Comparison of ENCODE assay signal across 21 cellular contexts in the genomic region with DNA sequence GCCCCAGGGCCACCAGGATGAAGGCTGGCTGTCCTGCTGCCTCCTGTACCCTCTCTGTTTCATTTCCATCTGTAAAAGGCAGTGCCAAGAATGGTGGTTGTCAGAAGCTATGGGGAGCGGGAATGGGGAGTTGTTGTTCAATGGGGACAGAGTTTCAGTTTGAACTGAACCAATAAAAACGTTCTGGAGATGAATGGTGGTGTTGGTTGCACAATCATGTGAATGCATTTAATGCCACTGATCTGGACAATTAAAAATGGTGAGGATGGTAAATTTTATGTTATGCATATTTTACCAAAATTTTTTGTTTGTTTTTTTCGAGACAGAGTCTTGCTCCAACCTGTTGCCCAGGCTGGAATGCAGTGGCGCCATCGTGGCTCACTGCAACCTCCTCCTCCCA. TPM values are rescaled to one million over a fixed set of nuclear protein-coding genes. Genes with fewer than 3 reads are reported as not detected.
A peak's percentile ranks its signal among the peaks of the same experiment; 100 is the strongest.
DNase-seq lines count a peak whose midpoint lies in the region; ATAC-seq, FAIRE-seq and TF ChIP-seq lines count a peak whose summit lies in the region.
"Had no signal": no experiment of that assay in that cellular context is flagged by ENCODE, and none has a peak within 500 bp of the region (broad histone marks: within the 10 kb centered on the region; RNA-seq: fewer than 3 reads in every experiment).

No MANE protein-coding gene starts in this region.

- POLR2A ChIA-PET in RWPE1 (lab: Yijun Ruan, JAX; ENCODE audit: low non-redundant PET), result no interaction called here
- POLR2A ChIA-PET in K562 (lab: Yijun Ruan, JAX), result no interaction called here
- POLR2A ChIA-PET in activated CD4-positive, alpha-beta T cell treated with anti-CD3 and anti-CD28 coated beads, Interleukin-2, amount 10 ng/mL, durations not matched to agents 7 days and 5 days (lab: Charles Lee), result no interaction called here

- H2BK5ac ChIP-seq in neuronal stem cell (ENCODE audit: low read length), result no peak overlapping the region

- H4K20me1 ChIP-seq in K562 (replicated peaks; ENCODE audit: control insufficient read depth, insufficient read depth, low read length), result no peaks in the 10 kb centered on the region

- TF ChIP-seq CTCF in RWPE1 (conservative IDR thresholded peaks at IDR 0.05; ENCODE audit: low read depth) (no peak), K562 (IDR thresholded peaks at IDR 0.05 in 2 of 3, conservative IDR thresholded peaks at IDR 0.05 in 1 of 3; ENCODE audit: insufficient read depth in 2 of 3, low read depth in 1 of 3, low read length in 3 of 3) (no peak), upper lobe of left lung (IDR thresholded peaks at IDR 0.05) (no peak)

- WGBS in K562 (ENCODE audit: insufficient coverage, low coverage, missing lambda C conversion rate), result 55% methylated on average over 5 of the region's 5 CpGs
- no CpG with 5 or more reads among the region's 5 CpGs for WGBS in neuronal stem cell (ENCODE audit: extremely low coverage in 2 of 2, insufficient read length in 2 of 2, insufficient replicate concordance in 1 of 2), 2 donors
- WGBS in upper lobe of left lung, 2 donors, result 88 to 91% methylated on average over 5 of the region's 5 CpGs

- CTCF ChIA-PET in RWPE1 (lab: Yijun Ruan, JAX) (no interaction called here), K562 (lab: Yijun Ruan, JAX; ENCODE audit: low intra/inter-chr PET ratio) (no interaction called here)
- CTCF ChIA-PET in activated CD4-positive, alpha-beta T cell treated with anti-CD3 and anti-CD28 coated beads, Interleukin-2, amount 10 ng/mL, durations not matched to agents 7 days and 5 days (lab: Charles Lee), result no interaction called here

- H4K8ac ChIP-seq in neuronal stem cell (ENCODE audit: low read depth, low read length), result no peak overlapping the region

- H4K91ac ChIP-seq in neuronal stem cell (ENCODE audit: low read depth, low read length, poor library complexity), result no peak overlapping the region

- in situ Hi-C loops in K562 (cut with MboI), result no loop called here

- H3K9me1 ChIP-seq in K562 (ENCODE audit: control insufficient read depth, insufficient read depth, low read length), result no peaks in the 10 kb centered on the region

- intact Hi-C loops in K562 (cut with micrococcal nuclease), result no loop called here

- H3K23ac ChIP-seq in neuronal stem cell (ENCODE audit: low read depth, low read length, poor library complexity), result no peak overlapping the region

- H3K27me3 ChIP-seq in K562 (ENCODE audit: control insufficient read depth in 2 of 2, insufficient read depth in 2 of 2, low read length in 2 of 2), result no peaks in the 10 kb centered on the region
- no peaks in the 10 kb centered on the region for H3K27me3 ChIP-seq in neuronal stem cell (ENCODE audit: control insufficient read depth in 3 of 3, insufficient read depth in 3 of 3, low read depth in 1 of 3, low read length in 3 of 3)
- no peaks in the 10 kb centered on the region for H3K27me3 ChIP-seq in upper lobe of left lung

- no peak overlapping the region for H2BK15ac ChIP-seq in neuronal stem cell (ENCODE audit: low read length)

- H3K36me3 Mint-ChIP-seq in activated CD4-positive, alpha-beta T cell treated with anti-CD3 and anti-CD28 coated beads, Interleukin-2, amount 10 ng/mL, durations not matched to agents 7 days and 5 days (ENCODE audit: low read depth), result no peaks in the 10 kb centered on the region
- H3K36me3 Mint-ChIP-seq: CD4-positive, CD25-positive, alpha-beta regulatory T cell had no signal

- no peak for TF ChIP-seq RAD21 in K562 (CRISPR knock-in tag; conservative IDR thresholded peaks at IDR 0.05 in 1 of 2, IDR thresholded peaks at IDR 0.05 in 1 of 2)

- no peak overlapping the region for H3K4ac ChIP-seq in neuronal stem cell (ENCODE audit: low read length)

- no peak overlapping the region for H3K27ac Mint-ChIP-seq in activated CD4-positive, alpha-beta T cell treated with anti-CD3 and anti-CD28 coated beads, Interleukin-2, amount 10 ng/mL, durations not matched to agents 7 days and 5 days
- H3K27ac Mint-ChIP-seq: CD4-positive, CD25-positive, alpha-beta regulatory T cell; IgD-negative memory B cell had no signal

- H3K36me3 ChIP-seq in K562 (ENCODE audit: control insufficient read depth, insufficient read depth, low read length) (no peaks in the 10 kb centered on the region), neuronal stem cell (replicated peaks in 1 of 2; ENCODE audit: control insufficient read depth in 2 of 2, insufficient read depth in 2 of 2, low read length in 2 of 2) (no peaks in the 10 kb centered on the region), upper lobe of left lung (no peaks in the 10 kb centered on the region)

- TF ChIP-seq POLR2A in K562 (conservative IDR thresholded peaks at IDR 0.05), result no peak
- TF ChIP-seq POLR2A in upper lobe of left lung (IDR thresholded peaks at IDR 0.05), result no peak

- no peak overlapping the region for H2AK5ac ChIP-seq in neuronal stem cell (ENCODE audit: low read depth, low read length)

- H3K4me3 Mint-ChIP-seq in activated CD4-positive, alpha-beta T cell treated with anti-CD3 and anti-CD28 coated beads, Interleukin-2, amount 10 ng/mL, durations not matched to agents 7 days and 5 days, result no peak overlapping the region
- H3K4me3 Mint-ChIP-seq: CD4-positive, CD25-positive, alpha-beta regulatory T cell; IgD-negative memory B cell had no signal

- H2BK120ac ChIP-seq in neuronal stem cell (ENCODE audit: low read depth, low read length), result no peak overlapping the region

- H3K79me1 ChIP-seq in neuronal stem cell (ENCODE audit: low read depth, low read length), result no peaks in the 10 kb centered on the region

- H3K9ac ChIP-seq in K562 (ENCODE audit: insufficient read depth in 1 of 2, low read depth in 2 of 2, low read length in 2 of 2), result peak overlapping the region in 1 of 2 experiments; percentile 20; a peak in 2 of 4 replicates
- peak overlapping the region; percentile 24 for H3K9ac ChIP-seq in neuronal stem cell (ENCODE audit: low read depth, low read length, poor library complexity)
- H3K9ac ChIP-seq: SK-N-SH had no signal

- H3K18ac ChIP-seq in neuronal stem cell (ENCODE audit: low read length), result no peak overlapping the region

- BruUV-seq in K562 (replicated peaks; lab: Mats Ljungman, UMichigan), result no TSS peak

- no peaks in the 10 kb centered on the region for H3K79me2 ChIP-seq in K562 (ENCODE audit: control insufficient read depth, insufficient read depth, low read length)

- ATAC-seq in K562 (no peak), upper lobe of left lung (ENCODE audit: low FRiP score in 2 of 2) (no peak)
- ATAC-seq in stimulated activated naive CD8-positive, alpha-beta T cell treated with anti-CD3 and anti-CD28 coated beads, Interleukin-15, Interleukin-2, amounts not matched to agents 100 U/mL and 50 U/mL, for 24 hours, result no peak
- ATAC-seq: PC-3 had no signal

- H3K4me3 ChIP-seq in K562, result no peak overlapping the region
- H3K4me3 ChIP-seq in neuronal stem cell (ENCODE audit: low read length in 2 of 2), result no peak overlapping the region
- no peak overlapping the region for H3K4me3 ChIP-seq in upper lobe of left lung

- H3K14ac ChIP-seq in neuronal stem cell (ENCODE audit: low read length), result no peak overlapping the region

- no peak overlapping the region for H2BK12ac ChIP-seq in neuronal stem cell (ENCODE audit: low read length)

- no peak for DNase-seq in RWPE1 (ENCODE audit: low spot score)
- DNase-seq in K562 (ENCODE audit: extremely low read depth in 1 of 4, low spot score in 3 of 4), result no peak
- no peak for DNase-seq in neuronal stem cell (ENCODE audit: low spot score)
- DNase-seq in upper lobe of left lung, result no peak
- no peak for DNase-seq in stimulated activated naive CD8-positive, alpha-beta T cell treated with anti-CD3 and anti-CD28 coated beads, Interleukin-15, Interleukin-2, amounts not matched to agents 100 U/mL and 50 U/mL, for 24 hours
- DNase-seq in activated CD4-positive, alpha-beta T cell treated with anti-CD3 and anti-CD28 coated beads, Interleukin-2, amount 10 ng/mL, durations not matched to agents 7 days and 5 days, result no peak
- no peak for DNase-seq in activated CD4-positive, alpha-beta T cell treated with anti-CD3 and anti-CD28 coated beads, Interleukin-2, amount 50 U/mL, for 48 hours
- DNase-seq: CD4-positive, CD25-positive, alpha-beta regulatory T cell; DMS79; Karpas-422; NCI-H1417; NCI-H1694 treated with DMSO at 0.1 percent for 48 hours; NCI-H2081 treated with DMSO at 0.1 percent for 48 hours; NCI-H446; NCI-H526; PC-3; SIG-M5; SK-N-SH had no signal

- no peak overlapping the region for H2AFZ ChIP-seq in K562 (ENCODE audit: low read depth, low read length)
- H2AFZ ChIP-seq in neuronal stem cell (ENCODE audit: low read length), result no peak overlapping the region

- H3K4me1 ChIP-seq in K562 (replicated peaks in 1 of 2; ENCODE audit: control insufficient read depth in 2 of 2, insufficient read depth in 2 of 2, low read length in 2 of 2), result peaks cover 23 to 36% of the 10 kb centered on the region in 2 experiments
- peaks cover 12 to 18% of the 10 kb centered on the region in 2 donors for H3K4me1 ChIP-seq in neuronal stem cell (ENCODE audit: control insufficient read depth in 2 of 2, insufficient read depth in 1 of 2, low read depth in 1 of 2, low read length in 2 of 2)
- peaks cover 3 to 26% (median 21%) of the 10 kb centered on the region in 4 donors for H3K4me1 ChIP-seq in upper lobe of left lung

- no peaks in the 10 kb centered on the region for H3K9me3 Mint-ChIP-seq in activated CD4-positive, alpha-beta T cell treated with anti-CD3 and anti-CD28 coated beads, Interleukin-2, amount 10 ng/mL, durations not matched to agents 7 days and 5 days
- H3K9me3 Mint-ChIP-seq: CD4-positive, CD25-positive, alpha-beta regulatory T cell; IgD-negative memory B cell had no signal

- H3K27me3 Mint-ChIP-seq in activated CD4-positive, alpha-beta T cell treated with anti-CD3 and anti-CD28 coated beads, Interleukin-2, amount 10 ng/mL, durations not matched to agents 7 days and 5 days, result no peaks in the 10 kb centered on the region
- H3K27me3 Mint-ChIP-seq: IgD-negative memory B cell had no signal

- H3K9me3 ChIP-seq in K562 (replicated peaks; ENCODE audit: control insufficient read depth, insufficient read depth, low read depth, low read length) (no peaks in the 10 kb centered on the region), neuronal stem cell (replicated peaks in 1 of 2; ENCODE audit: control insufficient read depth in 2 of 2, insufficient read depth in 1 of 2, low read depth in 1 of 2, low read length in 2 of 2) (no peaks in the 10 kb centered on the region), upper lobe of left lung (no peaks in the 10 kb centered on the region)
- H3K9me3 ChIP-seq: SK-N-SH had no signal

- H3K4me1 Mint-ChIP-seq in activated CD4-positive, alpha-beta T cell treated with anti-CD3 and anti-CD28 coated beads, Interleukin-2, amount 10 ng/mL, durations not matched to agents 7 days and 5 days, result no peaks in the 10 kb centered on the region
- H3K4me1 Mint-ChIP-seq: CD4-positive, CD25-positive, alpha-beta regulatory T cell had no signal

- no peak for FAIRE-seq in K562 (lab: Jason Lieb, UNC)
- FAIRE-seq: H54, HTR-8/SVneo had no signal

- TF ChIP-seq EP300 in K562 (IDR thresholded peaks at IDR 0.05; ENCODE audit: low read length), result no peak
- no peak for TF ChIP-seq EP300 in upper lobe of left lung (IDR thresholded peaks at IDR 0.05)

- H3K4me2 ChIP-seq in K562 (ENCODE audit: insufficient read depth, low read length) (no peak overlapping the region), neuronal stem cell (ENCODE audit: insufficient read depth, low read length, poor library complexity, severe bottlenecking) (no peak overlapping the region)
- H3K4me2 ChIP-seq: SK-N-SH had no signal

- H3K27ac ChIP-seq in RWPE1 (peak overlapping the region; percentile 99), K562 (ENCODE audit: extremely low read depth, low read depth, low read length) (no peak overlapping the region), neuronal stem cell (replicated peaks; ENCODE audit: low read length) (no peak overlapping the region), upper lobe of left lung (peak overlapping the region; percentile 62 to 89 (median 72))

RNA-seq across cellular contexts. Expression of a gene that starts 58.1 kb away (rescaled TPM):
- total RNA-seq in K562 (2011; cell fraction: chromatin; rRNA removed; ENCODE audit: low replicate concordance), result 11.2 and 23.6 TPM in 2 replicates
- total RNA-seq in K562 (2011; cell fraction: nucleolus; rRNA removed), result 5.5 and 8.2 TPM in 2 replicates
- total RNA-seq in K562 (2011; cell fraction: nucleoplasm; rRNA removed), result 13.6 and 23.1 TPM in 2 replicates
- 4.9 and 5.3 TPM in 2 replicates for total RNA-seq in K562 (2014; rRNA removed)
- total RNA-seq in K562 (2014; rRNA removed; fragmentation: Illumina TruSeq; extraction: Trizol), result 8.1 and 8.2 TPM in 2 replicates
- total RNA-seq in K562 (2015; rRNA removed; fragmentation: Illumina TruSeq; extraction: Trizol), result 6.7 and 6.9 TPM in 2 replicates
- 5.5 and 5.7 TPM in 2 replicates for total RNA-seq in K562 (2021)
- polyA plus RNA-seq in K562 (2011; rRNA removed), result 7.4 and 7.6 TPM in 2 replicates
- 2.2 and 3.1 TPM in 2 replicates for polyA plus RNA-seq in K562 (2011; cell fraction: cytosol; rRNA removed)
- polyA plus RNA-seq in K562 (2011; cell fraction: nucleus; rRNA removed), result 19.0 and 20.8 TPM in 2 replicates
- 2.5 and 7.3 TPM in 2 replicates for polyA plus RNA-seq in K562 (2012)
- polyA plus RNA-seq in K562 (2014; fragmentation: Illumina TruSeq; extraction: Trizol), result 5.0 and 5.5 TPM in 2 replicates
- polyA plus RNA-seq in K562 (2014; fragmentation: Nextera tagmentation; extraction: Ambion mirVana), result 1 to 10 TPM; 1.1 to 1.9 TPM
- 5.7 and 6.5 TPM in 2 replicates for polyA plus RNA-seq in K562 (2014; rRNA removed)
- polyA minus RNA-seq in K562 (2011; rRNA and poly(A)+ RNA removed), result 12.1 and 12.3 TPM in 2 replicates
- 3.1 and 4.0 TPM in 2 replicates for polyA minus RNA-seq in K562 (2011; cell fraction: cytosol; rRNA and poly(A)+ RNA removed)
- polyA minus RNA-seq in K562 (2011; cell fraction: nucleus; rRNA and poly(A)+ RNA removed), result 11.8 and 17.0 TPM in 2 replicates
- 4.8 TPM for polyA plus RNA-seq in neuronal stem cell (2013, experiment 1 of 2)
- 5.3 TPM for polyA plus RNA-seq in neuronal stem cell (2013, experiment 2 of 2)
- total RNA-seq in upper lobe of left lung, result 10 to 100 TPM in 4 of 6 donors, 1 to 10 TPM in 2; 9.0 to 24.5 (median 16.6) TPM
- 1 to 10 TPM; 5.2 to 5.7 TPM for total RNA-seq in activated CD4-positive, alpha-beta T cell treated with anti-CD3 and anti-CD28 coated beads, Interleukin-2, amount 10 ng/mL, durations not matched to agents 7 days and 5 days

Comparison
In these comparisons a context has a peak if more than half of its experiments do, and no peak if none do; other contexts are left out.
1. H3K27ac ChIP-seq: peak in RWPE1 (single experiment) and upper lobe of left lung (4 of 4); none in K562 (single experiment) and neuronal stem cell (single experiment).